ENCODE assay signal across 1 cellular context in genomic region chr15:66369773-66370651, GRCh38.
TF ChIP-seq lines count a peak whose summit lies in the region.

No MANE protein-coding gene starts in this region.

TF ChIP-seq in K562, 482 proteins besides CTCF, POLR2A, EP300 and RAD21 (continued from another document and continues in another):
- peak; percentile 41; the same call in 1 of the 2 replicates for TF ChIP-seq BACH1 (tag; IDR thresholded peaks at IDR 0.05)
- peak; percentile 77 for TF ChIP-seq ETV1 (tag; conservative IDR thresholded peaks at IDR 0.05; ENCODE audit: low read depth)
- no peak for TF ChIP-seq ZNF140 (CRISPR knock-in tag; IDR thresholded peaks at IDR 0.05)
- no peak for TF ChIP-seq ZNF444 (CRISPR knock-in tag; IDR thresholded peaks at IDR 0.05)
- peak; percentile 32; the same call in 1 of the 2 replicates for TF ChIP-seq TAL1 (IDR thresholded peaks at IDR 0.05)
- no peak for TF ChIP-seq NFIC (IDR thresholded peaks at IDR 0.05)
- peak; percentile 85 for TF ChIP-seq NFRKB (IDR thresholded peaks at IDR 0.05; ENCODE audit: low read depth)
- no peak for TF ChIP-seq ZNF280A (IDR thresholded peaks at IDR 0.05; ENCODE audit: low read depth, partially characterized antibody)
- no peak for TF ChIP-seq ZBTB1 (CRISPR knock-in tag; IDR thresholded peaks at IDR 0.05; ENCODE audit: borderline replicate concordance, low read depth)
- peak; percentile 73; the same call in 1 of the 2 replicates for TF ChIP-seq TOE1 (IDR thresholded peaks at IDR 0.05; ENCODE audit: borderline replicate concordance)
- no peak for TF ChIP-seq TOE1 (CRISPR knock-in tag; IDR thresholded peaks at IDR 0.05; ENCODE audit: borderline replicate concordance, low read depth)
- no peak for TF ChIP-seq NRF1 (conservative IDR thresholded peaks at IDR 0.05 in 1 of 2, IDR thresholded peaks at IDR 0.05 in 1 of 2)
- no peak for TF ChIP-seq TEAD4 (IDR thresholded peaks at IDR 0.05; ENCODE audit: low read length)
- TF ChIP-seq TEAD4 (CRISPR knock-in tag; IDR thresholded peaks at IDR 0.05; ENCODE audit: borderline replicate concordance) = no peak
- no peak for TF ChIP-seq LCOR (CRISPR knock-in tag; IDR thresholded peaks at IDR 0.05)
- peak; percentile 94 for TF ChIP-seq IRF9 (tag; IDR thresholded peaks at IDR 0.05)
- no peak for TF ChIP-seq TCF7 (IDR thresholded peaks at IDR 0.05; ENCODE audit: borderline replicate concordance)
- no peak for TF ChIP-seq USF1 (CRISPR knock-in tag; IDR thresholded peaks at IDR 0.05)
- TF ChIP-seq DLX4 (CRISPR knock-in tag; IDR thresholded peaks at IDR 0.05) = no peak
- TF ChIP-seq CC2D1A (IDR thresholded peaks at IDR 0.05) = no peak
- no peak for TF ChIP-seq SRF (CRISPR knock-in tag; IDR thresholded peaks at IDR 0.05)
- TF ChIP-seq KAT8 (IDR thresholded peaks at IDR 0.05; ENCODE audit: low read depth) = no peak
- no peak for TF ChIP-seq XRCC3 (IDR thresholded peaks at IDR 0.05)
- TF ChIP-seq ZNF655 (CRISPR knock-in tag; IDR thresholded peaks at IDR 0.05) = no peak
- no peak for TF ChIP-seq FOXA1 (IDR thresholded peaks at IDR 0.05; ENCODE audit: borderline replicate concordance)
- no peak for TF ChIP-seq SMARCC2 (IDR thresholded peaks at IDR 0.05; ENCODE audit: low read depth)
- TF ChIP-seq SMAD3 (CRISPR knock-in tag; conservative IDR thresholded peaks at IDR 0.05) = peak; percentile 47; the same call in 1 of the 2 replicates
- TF ChIP-seq MBD2 (IDR thresholded peaks at IDR 0.05; ENCODE audit: borderline replicate concordance, low read depth) = no peak
- TF ChIP-seq ARID3A (IDR thresholded peaks at IDR 0.05; ENCODE audit: borderline replicate concordance, low read depth, low read length) = no peak
- peak; percentile 31; the same call in 1 of the 2 replicates for TF ChIP-seq C11orf30 (IDR thresholded peaks at IDR 0.05; ENCODE audit: low read depth)
- TF ChIP-seq ZNF589 (CRISPR knock-in tag; IDR thresholded peaks at IDR 0.05; ENCODE audit: low read depth) = no peak
- peak; percentile 80 for TF ChIP-seq DMBX1 (CRISPR knock-in tag; IDR thresholded peaks at IDR 0.05; ENCODE audit: borderline replicate concordance)
- 0 out of 2 replicates have a peak, but pooled peaks have one; percentile 34 for TF ChIP-seq ZEB2 (IDR thresholded peaks at IDR 0.05)
- TF ChIP-seq ATF6 (CRISPR knock-in tag; IDR thresholded peaks at IDR 0.05) = no peak
- no peak for TF ChIP-seq ZBTB2 (IDR thresholded peaks at IDR 0.05)
- TF ChIP-seq CBX8 (IDR thresholded peaks at IDR 0.05; ENCODE audit: borderline replicate concordance, extremely low read depth, low read depth, low read length, poor library complexity, severe bottlenecking) = no peak
- no peak for TF ChIP-seq SREBF2 (CRISPR knock-in tag; IDR thresholded peaks at IDR 0.05)
- peak; percentile 27; the same call in 1 of the 2 replicates for TF ChIP-seq FOSL1 (tag; conservative IDR thresholded peaks at IDR 0.05)
- peak; percentile 72 for TF ChIP-seq JUND (IDR thresholded peaks at IDR 0.05; ENCODE audit: borderline replicate concordance, low read depth, low read length)
- peak; percentile 46; the same call in 1 of the 3 replicates for TF ChIP-seq JUND (tag; IDR thresholded peaks at IDR 0.05; ENCODE audit: borderline replicate concordance, low read depth, low read length)
- no peak for TF ChIP-seq ZNF639 (CRISPR knock-in tag; conservative IDR thresholded peaks at IDR 0.05 in 1 of 2, IDR thresholded peaks at IDR 0.05 in 1 of 2)
- no peak for TF ChIP-seq PTTG1 (tag; IDR thresholded peaks at IDR 0.05; ENCODE audit: low read depth)
- 0 out of 4 replicates have a peak, but pooled peaks of 1 of the 2 experiments have one; percentile 4 for TF ChIP-seq RCOR1 (IDR thresholded peaks at IDR 0.05; ENCODE audit: borderline replicate concordance in 1 of 2, low read depth in 2 of 2, low read length in 2 of 2)
- peak; percentile 94 for TF ChIP-seq CEBPB (tag; IDR thresholded peaks at IDR 0.05)
- no peak for TF ChIP-seq RREB1 (CRISPR knock-in tag; IDR thresholded peaks at IDR 0.05)
- no peak for TF ChIP-seq ZNF23 (CRISPR knock-in tag; IDR thresholded peaks at IDR 0.05)
